1 cellular context compared by ENCODE assay signal in the genomic region with DNA sequence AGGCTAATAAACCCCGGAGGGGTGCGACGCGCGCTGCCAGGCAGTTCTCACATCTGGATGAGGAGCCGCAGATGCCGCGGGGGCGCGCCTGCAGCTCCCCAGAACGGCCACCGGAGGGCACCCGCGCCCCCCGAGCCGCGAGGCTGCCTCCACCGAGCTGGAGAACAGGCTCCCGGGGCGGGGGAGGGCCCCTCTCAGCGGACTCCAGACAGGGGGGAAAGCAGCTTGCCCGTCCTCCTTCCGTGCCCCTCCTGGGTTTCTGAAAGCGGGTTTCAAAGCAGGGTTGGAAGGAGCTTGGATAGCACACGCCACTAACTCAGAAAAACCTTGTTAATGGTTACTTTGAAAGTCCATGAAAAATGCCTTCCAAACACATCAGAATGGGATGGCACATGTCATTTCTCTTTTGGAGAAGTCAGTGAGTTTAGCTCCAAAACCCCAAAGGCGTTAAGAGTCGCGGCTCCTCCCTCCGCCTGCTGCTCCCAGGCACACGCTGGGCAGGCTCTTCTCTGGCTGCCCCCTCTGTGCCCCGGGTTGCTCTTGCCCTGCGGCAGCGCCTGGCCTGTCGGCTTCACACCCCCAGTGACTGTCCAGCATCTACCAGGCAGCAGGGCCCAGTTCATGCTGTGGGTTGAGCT.
TF ChIP-seq lines count a peak whose summit lies in the region.

No MANE protein-coding gene starts in this region.

TF ChIP-seq in WTC11, 78 proteins besides CTCF, POLR2A, EP300 and RAD21 (continued from another document):
- TF ChIP-seq, protein P1, sequence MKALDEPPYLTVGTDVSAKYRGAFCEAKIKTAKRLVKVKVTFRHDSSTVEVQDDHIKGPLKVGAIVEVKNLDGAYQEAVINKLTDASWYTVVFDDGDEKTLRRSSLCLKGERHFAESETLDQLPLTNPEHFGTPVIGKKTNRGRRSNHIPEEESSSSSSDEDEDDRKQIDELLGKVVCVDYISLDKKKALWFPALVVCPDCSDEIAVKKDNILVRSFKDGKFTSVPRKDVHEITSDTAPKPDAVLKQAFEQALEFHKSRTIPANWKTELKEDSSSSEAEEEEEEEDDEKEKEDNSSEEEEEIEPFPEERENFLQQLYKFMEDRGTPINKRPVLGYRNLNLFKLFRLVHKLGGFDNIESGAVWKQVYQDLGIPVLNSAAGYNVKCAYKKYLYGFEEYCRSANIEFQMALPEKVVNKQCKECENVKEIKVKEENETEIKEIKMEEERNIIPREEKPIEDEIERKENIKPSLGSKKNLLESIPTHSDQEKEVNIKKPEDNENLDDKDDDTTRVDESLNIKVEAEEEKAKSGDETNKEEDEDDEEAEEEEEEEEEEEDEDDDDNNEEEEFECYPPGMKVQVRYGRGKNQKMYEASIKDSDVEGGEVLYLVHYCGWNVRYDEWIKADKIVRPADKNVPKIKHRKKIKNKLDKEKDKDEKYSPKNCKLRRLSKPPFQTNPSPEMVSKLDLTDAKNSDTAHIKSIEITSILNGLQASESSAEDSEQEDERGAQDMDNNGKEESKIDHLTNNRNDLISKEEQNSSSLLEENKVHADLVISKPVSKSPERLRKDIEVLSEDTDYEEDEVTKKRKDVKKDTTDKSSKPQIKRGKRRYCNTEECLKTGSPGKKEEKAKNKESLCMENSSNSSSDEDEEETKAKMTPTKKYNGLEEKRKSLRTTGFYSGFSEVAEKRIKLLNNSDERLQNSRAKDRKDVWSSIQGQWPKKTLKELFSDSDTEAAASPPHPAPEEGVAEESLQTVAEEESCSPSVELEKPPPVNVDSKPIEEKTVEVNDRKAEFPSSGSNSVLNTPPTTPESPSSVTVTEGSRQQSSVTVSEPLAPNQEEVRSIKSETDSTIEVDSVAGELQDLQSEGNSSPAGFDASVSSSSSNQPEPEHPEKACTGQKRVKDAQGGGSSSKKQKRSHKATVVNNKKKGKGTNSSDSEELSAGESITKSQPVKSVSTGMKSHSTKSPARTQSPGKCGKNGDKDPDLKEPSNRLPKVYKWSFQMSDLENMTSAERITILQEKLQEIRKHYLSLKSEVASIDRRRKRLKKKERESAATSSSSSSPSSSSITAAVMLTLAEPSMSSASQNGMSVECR (CRISPR knock-in tag; IDR thresholded peaks at IDR 0.05; ENCODE audit: borderline replicate concordance), result 0 out of 2 replicates have a peak, but pooled peaks have one; percentile 20
- TF ChIP-seq ETV6 (CRISPR knock-in tag; IDR thresholded peaks at IDR 0.05), result 0 out of 2 replicates have a peak, but pooled peaks have one; percentile 25
- no peak for TF ChIP-seq ZNF317 (CRISPR knock-in tag; IDR thresholded peaks at IDR 0.05; ENCODE audit: borderline replicate concordance, low read depth)
- TF ChIP-seq, protein P2, sequence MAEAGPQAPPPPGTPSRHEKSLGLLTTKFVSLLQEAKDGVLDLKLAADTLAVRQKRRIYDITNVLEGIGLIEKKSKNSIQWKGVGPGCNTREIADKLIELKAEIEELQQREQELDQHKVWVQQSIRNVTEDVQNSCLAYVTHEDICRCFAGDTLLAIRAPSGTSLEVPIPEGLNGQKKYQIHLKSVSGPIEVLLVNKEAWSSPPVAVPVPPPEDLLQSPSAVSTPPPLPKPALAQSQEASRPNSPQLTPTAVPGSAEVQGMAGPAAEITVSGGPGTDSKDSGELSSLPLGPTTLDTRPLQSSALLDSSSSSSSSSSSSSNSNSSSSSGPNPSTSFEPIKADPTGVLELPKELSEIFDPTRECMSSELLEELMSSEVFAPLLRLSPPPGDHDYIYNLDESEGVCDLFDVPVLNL (CRISPR knock-in tag; IDR thresholded peaks at IDR 0.05; ENCODE audit: borderline replicate concordance, low read depth), result no peak
- TF ChIP-seq, protein P3, sequence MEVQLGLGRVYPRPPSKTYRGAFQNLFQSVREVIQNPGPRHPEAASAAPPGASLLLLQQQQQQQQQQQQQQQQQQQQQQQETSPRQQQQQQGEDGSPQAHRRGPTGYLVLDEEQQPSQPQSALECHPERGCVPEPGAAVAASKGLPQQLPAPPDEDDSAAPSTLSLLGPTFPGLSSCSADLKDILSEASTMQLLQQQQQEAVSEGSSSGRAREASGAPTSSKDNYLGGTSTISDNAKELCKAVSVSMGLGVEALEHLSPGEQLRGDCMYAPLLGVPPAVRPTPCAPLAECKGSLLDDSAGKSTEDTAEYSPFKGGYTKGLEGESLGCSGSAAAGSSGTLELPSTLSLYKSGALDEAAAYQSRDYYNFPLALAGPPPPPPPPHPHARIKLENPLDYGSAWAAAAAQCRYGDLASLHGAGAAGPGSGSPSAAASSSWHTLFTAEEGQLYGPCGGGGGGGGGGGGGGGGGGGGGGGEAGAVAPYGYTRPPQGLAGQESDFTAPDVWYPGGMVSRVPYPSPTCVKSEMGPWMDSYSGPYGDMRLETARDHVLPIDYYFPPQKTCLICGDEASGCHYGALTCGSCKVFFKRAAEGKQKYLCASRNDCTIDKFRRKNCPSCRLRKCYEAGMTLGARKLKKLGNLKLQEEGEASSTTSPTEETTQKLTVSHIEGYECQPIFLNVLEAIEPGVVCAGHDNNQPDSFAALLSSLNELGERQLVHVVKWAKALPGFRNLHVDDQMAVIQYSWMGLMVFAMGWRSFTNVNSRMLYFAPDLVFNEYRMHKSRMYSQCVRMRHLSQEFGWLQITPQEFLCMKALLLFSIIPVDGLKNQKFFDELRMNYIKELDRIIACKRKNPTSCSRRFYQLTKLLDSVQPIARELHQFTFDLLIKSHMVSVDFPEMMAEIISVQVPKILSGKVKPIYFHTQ (CRISPR knock-in tag; IDR thresholded peaks at IDR 0.05), result no peak
- TF ChIP-seq MYBL2 (CRISPR knock-in tag; IDR thresholded peaks at IDR 0.05), result no peak
- no peak for TF ChIP-seq NFE2L1 (CRISPR knock-in tag; IDR thresholded peaks at IDR 0.05)
- TF ChIP-seq TCF7 (CRISPR knock-in tag; IDR thresholded peaks at IDR 0.05; ENCODE audit: low read depth), result no peak
- no peak for TF ChIP-seq TP53 (CRISPR knock-in tag; IDR thresholded peaks at IDR 0.05)
- TF ChIP-seq, protein P4, sequence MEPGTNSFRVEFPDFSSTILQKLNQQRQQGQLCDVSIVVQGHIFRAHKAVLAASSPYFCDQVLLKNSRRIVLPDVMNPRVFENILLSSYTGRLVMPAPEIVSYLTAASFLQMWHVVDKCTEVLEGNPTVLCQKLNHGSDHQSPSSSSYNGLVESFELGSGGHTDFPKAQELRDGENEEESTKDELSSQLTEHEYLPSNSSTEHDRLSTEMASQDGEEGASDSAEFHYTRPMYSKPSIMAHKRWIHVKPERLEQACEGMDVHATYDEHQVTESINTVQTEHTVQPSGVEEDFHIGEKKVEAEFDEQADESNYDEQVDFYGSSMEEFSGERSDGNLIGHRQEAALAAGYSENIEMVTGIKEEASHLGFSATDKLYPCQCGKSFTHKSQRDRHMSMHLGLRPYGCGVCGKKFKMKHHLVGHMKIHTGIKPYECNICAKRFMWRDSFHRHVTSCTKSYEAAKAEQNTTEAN (CRISPR knock-in tag; IDR thresholded peaks at IDR 0.05), result no peak
- TF ChIP-seq, protein P5, sequence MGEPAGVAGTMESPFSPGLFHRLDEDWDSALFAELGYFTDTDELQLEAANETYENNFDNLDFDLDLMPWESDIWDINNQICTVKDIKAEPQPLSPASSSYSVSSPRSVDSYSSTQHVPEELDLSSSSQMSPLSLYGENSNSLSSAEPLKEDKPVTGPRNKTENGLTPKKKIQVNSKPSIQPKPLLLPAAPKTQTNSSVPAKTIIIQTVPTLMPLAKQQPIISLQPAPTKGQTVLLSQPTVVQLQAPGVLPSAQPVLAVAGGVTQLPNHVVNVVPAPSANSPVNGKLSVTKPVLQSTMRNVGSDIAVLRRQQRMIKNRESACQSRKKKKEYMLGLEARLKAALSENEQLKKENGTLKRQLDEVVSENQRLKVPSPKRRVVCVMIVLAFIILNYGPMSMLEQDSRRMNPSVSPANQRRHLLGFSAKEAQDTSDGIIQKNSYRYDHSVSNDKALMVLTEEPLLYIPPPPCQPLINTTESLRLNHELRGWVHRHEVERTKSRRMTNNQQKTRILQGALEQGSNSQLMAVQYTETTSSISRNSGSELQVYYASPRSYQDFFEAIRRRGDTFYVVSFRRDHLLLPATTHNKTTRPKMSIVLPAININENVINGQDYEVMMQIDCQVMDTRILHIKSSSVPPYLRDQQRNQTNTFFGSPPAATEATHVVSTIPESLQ (CRISPR knock-in tag; IDR thresholded peaks at IDR 0.05), result no peak
- TF ChIP-seq, protein P6, sequence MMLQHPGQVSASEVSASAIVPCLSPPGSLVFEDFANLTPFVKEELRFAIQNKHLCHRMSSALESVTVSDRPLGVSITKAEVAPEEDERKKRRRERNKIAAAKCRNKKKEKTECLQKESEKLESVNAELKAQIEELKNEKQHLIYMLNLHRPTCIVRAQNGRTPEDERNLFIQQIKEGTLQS (CRISPR knock-in tag; conservative IDR thresholded peaks at IDR 0.05), result no peak
- TF ChIP-seq, protein P7, sequence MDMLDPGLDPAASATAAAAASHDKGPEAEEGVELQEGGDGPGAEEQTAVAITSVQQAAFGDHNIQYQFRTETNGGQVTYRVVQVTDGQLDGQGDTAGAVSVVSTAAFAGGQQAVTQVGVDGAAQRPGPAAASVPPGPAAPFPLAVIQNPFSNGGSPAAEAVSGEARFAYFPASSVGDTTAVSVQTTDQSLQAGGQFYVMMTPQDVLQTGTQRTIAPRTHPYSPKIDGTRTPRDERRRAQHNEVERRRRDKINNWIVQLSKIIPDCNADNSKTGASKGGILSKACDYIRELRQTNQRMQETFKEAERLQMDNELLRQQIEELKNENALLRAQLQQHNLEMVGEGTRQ (CRISPR knock-in tag; IDR thresholded peaks at IDR 0.05), result no peak
- TF ChIP-seq, protein P8, sequence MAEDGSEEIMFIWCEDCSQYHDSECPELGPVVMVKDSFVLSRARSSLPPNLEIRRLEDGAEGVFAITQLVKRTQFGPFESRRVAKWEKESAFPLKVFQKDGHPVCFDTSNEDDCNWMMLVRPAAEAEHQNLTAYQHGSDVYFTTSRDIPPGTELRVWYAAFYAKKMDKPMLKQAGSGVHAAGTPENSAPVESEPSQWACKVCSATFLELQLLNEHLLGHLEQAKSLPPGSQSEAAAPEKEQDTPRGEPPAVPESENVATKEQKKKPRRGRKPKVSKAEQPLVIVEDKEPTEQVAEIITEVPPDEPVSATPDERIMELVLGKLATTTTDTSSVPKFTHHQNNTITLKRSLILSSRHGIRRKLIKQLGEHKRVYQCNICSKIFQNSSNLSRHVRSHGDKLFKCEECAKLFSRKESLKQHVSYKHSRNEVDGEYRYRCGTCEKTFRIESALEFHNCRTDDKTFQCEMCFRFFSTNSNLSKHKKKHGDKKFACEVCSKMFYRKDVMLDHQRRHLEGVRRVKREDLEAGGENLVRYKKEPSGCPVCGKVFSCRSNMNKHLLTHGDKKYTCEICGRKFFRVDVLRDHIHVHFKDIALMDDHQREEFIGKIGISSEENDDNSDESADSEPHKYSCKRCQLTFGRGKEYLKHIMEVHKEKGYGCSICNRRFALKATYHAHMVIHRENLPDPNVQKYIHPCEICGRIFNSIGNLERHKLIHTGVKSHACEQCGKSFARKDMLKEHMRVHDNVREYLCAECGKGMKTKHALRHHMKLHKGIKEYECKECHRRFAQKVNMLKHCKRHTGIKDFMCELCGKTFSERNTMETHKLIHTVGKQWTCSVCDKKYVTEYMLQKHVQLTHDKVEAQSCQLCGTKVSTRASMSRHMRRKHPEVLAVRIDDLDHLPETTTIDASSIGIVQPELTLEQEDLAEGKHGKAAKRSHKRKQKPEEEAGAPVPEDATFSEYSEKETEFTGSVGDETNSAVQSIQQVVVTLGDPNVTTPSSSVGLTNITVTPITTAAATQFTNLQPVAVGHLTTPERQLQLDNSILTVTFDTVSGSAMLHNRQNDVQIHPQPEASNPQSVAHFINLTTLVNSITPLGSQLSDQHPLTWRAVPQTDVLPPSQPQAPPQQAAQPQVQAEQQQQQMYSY (CRISPR knock-in tag; IDR thresholded peaks at IDR 0.05), result no peak
- TF ChIP-seq, protein P9, sequence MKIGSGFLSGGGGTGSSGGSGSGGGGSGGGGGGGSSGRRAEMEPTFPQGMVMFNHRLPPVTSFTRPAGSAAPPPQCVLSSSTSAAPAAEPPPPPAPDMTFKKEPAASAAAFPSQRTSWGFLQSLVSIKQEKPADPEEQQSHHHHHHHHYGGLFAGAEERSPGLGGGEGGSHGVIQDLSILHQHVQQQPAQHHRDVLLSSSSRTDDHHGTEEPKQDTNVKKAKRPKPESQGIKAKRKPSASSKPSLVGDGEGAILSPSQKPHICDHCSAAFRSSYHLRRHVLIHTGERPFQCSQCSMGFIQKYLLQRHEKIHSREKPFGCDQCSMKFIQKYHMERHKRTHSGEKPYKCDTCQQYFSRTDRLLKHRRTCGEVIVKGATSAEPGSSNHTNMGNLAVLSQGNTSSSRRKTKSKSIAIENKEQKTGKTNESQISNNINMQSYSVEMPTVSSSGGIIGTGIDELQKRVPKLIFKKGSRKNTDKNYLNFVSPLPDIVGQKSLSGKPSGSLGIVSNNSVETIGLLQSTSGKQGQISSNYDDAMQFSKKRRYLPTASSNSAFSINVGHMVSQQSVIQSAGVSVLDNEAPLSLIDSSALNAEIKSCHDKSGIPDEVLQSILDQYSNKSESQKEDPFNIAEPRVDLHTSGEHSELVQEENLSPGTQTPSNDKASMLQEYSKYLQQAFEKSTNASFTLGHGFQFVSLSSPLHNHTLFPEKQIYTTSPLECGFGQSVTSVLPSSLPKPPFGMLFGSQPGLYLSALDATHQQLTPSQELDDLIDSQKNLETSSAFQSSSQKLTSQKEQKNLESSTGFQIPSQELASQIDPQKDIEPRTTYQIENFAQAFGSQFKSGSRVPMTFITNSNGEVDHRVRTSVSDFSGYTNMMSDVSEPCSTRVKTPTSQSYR (CRISPR knock-in tag; IDR thresholded peaks at IDR 0.05), result no peak
- TF ChIP-seq ZNF423 (CRISPR knock-in tag; IDR thresholded peaks at IDR 0.05), result no peak
- TF ChIP-seq, protein P10, sequence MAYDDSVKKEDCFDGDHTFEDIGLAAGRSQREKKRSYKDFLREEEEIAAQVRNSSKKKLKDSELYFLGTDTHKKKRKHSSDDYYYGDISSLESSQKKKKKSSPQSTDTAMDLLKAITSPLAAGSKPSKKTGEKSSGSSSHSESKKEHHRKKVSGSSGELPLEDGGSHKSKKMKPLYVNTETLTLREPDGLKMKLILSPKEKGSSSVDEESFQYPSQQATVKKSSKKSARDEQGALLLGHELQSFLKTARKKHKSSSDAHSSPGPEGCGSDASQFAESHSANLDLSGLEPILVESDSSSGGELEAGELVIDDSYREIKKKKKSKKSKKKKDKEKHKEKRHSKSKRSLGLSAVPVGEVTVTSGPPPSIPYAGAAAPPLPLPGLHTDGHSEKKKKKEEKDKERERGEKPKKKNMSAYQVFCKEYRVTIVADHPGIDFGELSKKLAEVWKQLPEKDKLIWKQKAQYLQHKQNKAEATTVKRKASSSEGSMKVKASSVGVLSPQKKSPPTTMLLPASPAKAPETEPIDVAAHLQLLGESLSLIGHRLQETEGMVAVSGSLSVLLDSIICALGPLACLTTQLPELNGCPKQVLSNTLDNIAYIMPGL (CRISPR knock-in tag; IDR thresholded peaks at IDR 0.05), result 0 out of 2 replicates have a peak, but pooled peaks have one; percentile 44
- TF ChIP-seq, protein P11, sequence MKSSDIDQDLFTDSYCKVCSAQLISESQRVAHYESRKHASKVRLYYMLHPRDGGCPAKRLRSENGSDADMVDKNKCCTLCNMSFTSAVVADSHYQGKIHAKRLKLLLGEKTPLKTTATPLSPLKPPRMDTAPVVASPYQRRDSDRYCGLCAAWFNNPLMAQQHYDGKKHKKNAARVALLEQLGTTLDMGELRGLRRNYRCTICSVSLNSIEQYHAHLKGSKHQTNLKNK (CRISPR knock-in tag; IDR thresholded peaks at IDR 0.05), result no peak
- no peak for TF ChIP-seq EMX1 (CRISPR knock-in tag; IDR thresholded peaks at IDR 0.05)
- TF ChIP-seq, protein P12, sequence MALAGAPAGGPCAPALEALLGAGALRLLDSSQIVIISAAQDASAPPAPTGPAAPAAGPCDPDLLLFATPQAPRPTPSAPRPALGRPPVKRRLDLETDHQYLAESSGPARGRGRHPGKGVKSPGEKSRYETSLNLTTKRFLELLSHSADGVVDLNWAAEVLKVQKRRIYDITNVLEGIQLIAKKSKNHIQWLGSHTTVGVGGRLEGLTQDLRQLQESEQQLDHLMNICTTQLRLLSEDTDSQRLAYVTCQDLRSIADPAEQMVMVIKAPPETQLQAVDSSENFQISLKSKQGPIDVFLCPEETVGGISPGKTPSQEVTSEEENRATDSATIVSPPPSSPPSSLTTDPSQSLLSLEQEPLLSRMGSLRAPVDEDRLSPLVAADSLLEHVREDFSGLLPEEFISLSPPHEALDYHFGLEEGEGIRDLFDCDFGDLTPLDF (CRISPR knock-in tag; IDR thresholded peaks at IDR 0.05), result no peak
- 0 out of 2 replicates have a peak, but pooled peaks have one; percentile 22 for TF ChIP-seq FOXK1 (CRISPR knock-in tag; IDR thresholded peaks at IDR 0.05)
